8 cellular contexts compared by ENCODE assay signal in genomic region chr5:50711280-50711679, GRCh38. TPM values are rescaled to one million over a fixed set of nuclear protein-coding genes. Genes with fewer than 3 reads are reported as not detected.
DNase-seq lines count a peak whose midpoint lies in the region; ATAC-seq and TF ChIP-seq lines count a peak whose summit lies in the region.

No MANE protein-coding gene starts in this region.

- H3K4me3 ChIP-seq in BLaER1 treated with 17β-estradiol and CSF1 and Interleukin-3, amounts not matched to agents 10 nM and 100 nM = peak overlapping the region in 6 of 10 experiments; percentile 15 to 39 (median 28); a peak in 8 of 20 replicates
- H3K4me3 ChIP-seq in RWPE2 (ENCODE audit: severe bottlenecking) = no peak overlapping the region
- H3K4me3 ChIP-seq in muscle layer of duodenum (ENCODE audit: low read depth in 1 of 2, low read length in 2 of 2) = peak overlapping the region in 1 of 2 donors; percentile 56

- peak overlapping the region; percentile 64 for H3K4me3 Mint-ChIP-seq in activated naive CD8-positive, alpha-beta T cell treated with anti-CD3 and anti-CD28 coated beads, Interleukin-2, amount 50 U/mL, for 24 hours

- DNase-seq in RWPE2 (ENCODE audit: low spot score) = no peak
- peak; percentile 43 for DNase-seq in activated naive CD8-positive, alpha-beta T cell treated with anti-CD3 and anti-CD28 coated beads, Interleukin-2, amount 50 U/mL, for 24 hours
- DNase-seq in mesenteric fat pad (ENCODE audit: low spot score) = no peak
- no peak for DNase-seq in SKM-1 (lab: John Stamatoyannopoulos, UW; ENCODE audit: unreplicated experiment)

- peaks cover 8% of the 10 kb centered on the region for H3K36me3 Mint-ChIP-seq in activated naive CD8-positive, alpha-beta T cell treated with anti-CD3 and anti-CD28 coated beads, Interleukin-2, amount 50 U/mL, for 24 hours (ENCODE audit: low read depth)

- H3K4me2 ChIP-seq in BLaER1 treated with 17β-estradiol and CSF1 and Interleukin-3, amounts not matched to agents 10 nM and 100 nM = peak overlapping the region; percentile 43 to 89 (median 66)

- H3K27ac Mint-ChIP-seq in activated naive CD8-positive, alpha-beta T cell treated with anti-CD3 and anti-CD28 coated beads, Interleukin-2, amount 50 U/mL, for 24 hours = peak overlapping the region; percentile 83

- peaks cover 0 to 9% (median 0%) of the 10 kb centered on the region in 11 experiments; a peak in 2 of 22 replicates for H3K36me3 ChIP-seq in BLaER1 treated with 17β-estradiol and CSF1 and Interleukin-3, amounts not matched to agents 10 nM and 100 nM
- no peaks in the 10 kb centered on the region for H3K36me3 ChIP-seq in RWPE2 (ENCODE audit: low read depth)
- H3K36me3 ChIP-seq in muscle layer of duodenum (ENCODE audit: control insufficient read depth in 1 of 2, insufficient read depth in 2 of 2, low read length in 2 of 2) = no peaks in the 10 kb centered on the region

- H3K27me3 ChIP-seq in BLaER1 treated with 17β-estradiol and CSF1 and Interleukin-3, amounts not matched to agents 10 nM and 100 nM = no peaks in the 10 kb centered on the region
- H3K27me3 ChIP-seq in RWPE2 (ENCODE audit: insufficient read depth, poor library complexity, severe bottlenecking) (no peaks in the 10 kb centered on the region), muscle layer of duodenum (ENCODE audit: low read depth, low read length) (no peaks in the 10 kb centered on the region)

- ATAC-seq in GM19043 (IDR thresholded peaks at IDR 0.05; ENCODE audit: low read depth, unreplicated experiment) (peak; percentile 94), HG03159 (IDR thresholded peaks at IDR 0.05; ENCODE audit: unreplicated experiment) (peak; percentile 96), RWPE2 (ENCODE audit: low read depth) (peak; percentile 78)
- peak; percentile 97 for ATAC-seq in activated naive CD8-positive, alpha-beta T cell treated with anti-CD3 and anti-CD28 coated beads, Interleukin-2, amount 50 U/mL, for 24 hours

- peaks cover 86% of the 10 kb centered on the region for H3K4me1 Mint-ChIP-seq in activated naive CD8-positive, alpha-beta T cell treated with anti-CD3 and anti-CD28 coated beads, Interleukin-2, amount 50 U/mL, for 24 hours

- H3K9ac ChIP-seq in BLaER1 treated with 17β-estradiol and CSF1 and Interleukin-3, amounts not matched to agents 10 nM and 100 nM = peak overlapping the region in 4 of 11 experiments; percentile 14 to 47 (median 18); a peak in 5 of 22 replicates

- H3K27ac ChIP-seq in BLaER1 treated with 17β-estradiol and CSF1 and Interleukin-3, amounts not matched to agents 10 nM and 100 nM = peak overlapping the region in 4 of 11 experiments; percentile 1 to 45 (median 28); a peak in 6 of 22 replicates
- H3K27ac ChIP-seq in RWPE2 (ENCODE audit: poor library complexity, severe bottlenecking) (no peak overlapping the region), muscle layer of duodenum (ENCODE audit: low read length) (peak overlapping the region; percentile 15)

- H4K20me1 ChIP-seq in BLaER1 treated with 17β-estradiol and CSF1 and Interleukin-3, amounts not matched to agents 10 nM and 100 nM = peaks cover 0 to 60% (median 21%) of the 10 kb centered on the region in 11 experiments; a peak in 14 of 22 replicates

- no peaks in the 10 kb centered on the region for H3K9me3 Mint-ChIP-seq in activated naive CD8-positive, alpha-beta T cell treated with anti-CD3 and anti-CD28 coated beads, Interleukin-2, amount 50 U/mL, for 24 hours

- H3K27me3 Mint-ChIP-seq in activated naive CD8-positive, alpha-beta T cell treated with anti-CD3 and anti-CD28 coated beads, Interleukin-2, amount 50 U/mL, for 24 hours = no peaks in the 10 kb centered on the region

- H3K9me3 ChIP-seq in BLaER1 treated with 17β-estradiol and CSF1 and Interleukin-3, amounts not matched to agents 10 nM and 100 nM (replicated peaks in 1 of 11) = no peaks in the 10 kb centered on the region
- H3K9me3 ChIP-seq in RWPE2 (ENCODE audit: severe bottlenecking) (no peaks in the 10 kb centered on the region), muscle layer of duodenum (ENCODE audit: control insufficient read depth in 1 of 2, low read length in 2 of 2) (no peaks in the 10 kb centered on the region)

- no peak for TF ChIP-seq CTCF in RWPE2 (IDR thresholded peaks at IDR 0.05; ENCODE audit: poor library complexity, severe bottlenecking)

- H3K4me1 ChIP-seq in BLaER1 treated with 17β-estradiol and CSF1 and Interleukin-3, amounts not matched to agents 10 nM and 100 nM = peaks cover 12 to 55% (median 28%) of the 10 kb centered on the region in 10 experiments
- H3K4me1 ChIP-seq in RWPE2 (ENCODE audit: insufficient read depth, poor library complexity, severe bottlenecking) (peaks cover 17% of the 10 kb centered on the region), muscle layer of duodenum (ENCODE audit: control insufficient read depth in 1 of 2, insufficient read depth in 2 of 2, low read length in 2 of 2) (peaks cover 7 to 20% of the 10 kb centered on the region in 2 donors)

RNA-seq across cellular contexts. Expression of gene PARP8, which starts 44.8 kb away (rescaled TPM):
- total RNA-seq in mesenteric fat pad = 28.0 TPM
